In the genomic region with DNA sequence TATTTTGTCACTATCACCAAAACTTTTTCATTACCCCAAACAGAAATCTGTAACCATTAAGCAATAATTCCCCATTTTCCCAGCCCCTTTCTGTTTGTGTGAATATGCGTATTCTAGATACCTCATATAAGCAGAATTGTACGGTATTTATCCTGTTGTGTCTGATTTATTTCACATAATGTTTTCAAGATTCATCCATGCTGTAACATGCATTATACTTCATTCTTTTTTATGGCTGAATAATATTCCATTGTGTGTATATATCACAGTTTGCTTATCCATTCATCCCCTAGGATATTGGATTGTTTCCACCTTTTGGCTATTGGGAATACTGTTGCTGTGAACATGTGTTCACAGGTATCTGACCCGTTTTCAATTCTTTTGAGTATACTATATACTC, we compare ENCODE assay signal across 11 cellular contexts.
"Had no signal": no experiment of that assay in that cellular context is flagged by ENCODE, and none has a peak within 500 bp of the region (broad histone marks: within the 10 kb centered on the region; RNA-seq: fewer than 3 reads in every experiment).

No MANE protein-coding gene starts in this region.

- DNase-seq: GM23248, GOT3, H7, H9, HCEC 1CT, HFFc6 had no signal

- H2AFZ ChIP-seq: GM23248, GM23338 had no signal

- H3K27ac ChIP-seq: GM23248 had no signal

- ATAC-seq: GM23338, HCT116 had no signal

- H3K9ac ChIP-seq: GM23248 had no signal

- H3K9me3 ChIP-seq: HAP-1 had no signal

- H3K4me3 ChIP-seq: GM23248, GM23338, HAP-1 had no signal

- FAIRE-seq: H1, H54 had no signal

- H3K36me3 ChIP-seq: HAP-1 had no signal
